Comparison of ENCODE assay signal across 14 cellular contexts in the genomic region with DNA sequence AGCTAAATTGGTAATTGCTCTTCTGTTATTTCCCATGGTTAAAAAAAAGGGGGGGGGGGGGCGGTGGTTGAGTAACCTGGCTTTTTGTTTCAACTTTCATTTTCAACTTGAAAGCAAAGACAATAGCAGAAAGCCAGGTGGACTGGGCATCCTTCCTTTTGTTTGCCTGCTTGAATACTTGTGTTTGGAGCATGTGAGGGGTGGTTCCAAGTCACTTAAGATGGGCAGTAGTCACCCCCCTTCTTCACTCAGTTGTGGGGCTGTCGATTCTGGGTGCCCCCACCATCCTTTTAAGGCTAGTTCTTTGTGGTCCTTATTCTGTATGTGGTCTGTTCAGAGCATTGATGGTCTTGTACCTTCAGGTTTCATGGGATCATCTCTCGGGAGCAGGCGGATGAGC.
"Had no signal": no experiment of that assay in that cellular context is flagged by ENCODE, and none has a peak within 500 bp of the region (broad histone marks: within the 10 kb centered on the region; RNA-seq: fewer than 3 reads in every experiment).

No MANE protein-coding gene starts in this region.

- H3K27ac Mint-ChIP-seq: activated CD4-positive, alpha-beta T cell treated with anti-CD3 and anti-CD28 coated beads for 36 hours; activated naive CD4-positive, alpha-beta T cell treated with anti-CD3 and anti-CD28 coated beads, Interleukin-2, amount 50 U/mL, for 24 hours; dendritic cell treated with granulocyte-macrophage colony-stimulating factor and Interleukin-4, amounts not matched to agents 40 ng/mL and 50 ng/mL, for 4 days; nephron; WTC11 had no signal

- DNase-seq: activated CD4-positive, alpha-beta T cell treated with anti-CD3 and anti-CD28 coated beads for 36 hours; activated CD4-positive, alpha-beta T cell treated with anti-CD3 and anti-CD28 coated beads, Interleukin-2, amount 50 U/mL, for 48 hours; activated gamma-delta T cell; effector CD8-positive, alpha-beta T cell; gastrocnemius medialis; midbrain; occipital lobe; stimulated activated naive CD4-positive, alpha-beta T cell treated with Interleukin-2 at 50 U/mL for 16 hours; tibial artery had no signal

- H3K4me3 Mint-ChIP-seq: activated CD4-positive, alpha-beta T cell treated with anti-CD3 and anti-CD28 coated beads for 36 hours; activated naive CD4-positive, alpha-beta T cell treated with anti-CD3 and anti-CD28 coated beads, Interleukin-2, amount 50 U/mL, for 24 hours; dendritic cell treated with granulocyte-macrophage colony-stimulating factor and Interleukin-4, amounts not matched to agents 40 ng/mL and 50 ng/mL, for 4 days; nephron; WTC11 had no signal

- ATAC-seq: activated CD4-positive, alpha-beta T cell treated with anti-CD3 and anti-CD28 coated beads for 36 hours; esophagus mucosa; gastrocnemius medialis; WTC11 had no signal

- H3K27me3 Mint-ChIP-seq: activated CD4-positive, alpha-beta T cell treated with anti-CD3 and anti-CD28 coated beads for 36 hours; dendritic cell treated with granulocyte-macrophage colony-stimulating factor and Interleukin-4, amounts not matched to agents 40 ng/mL and 50 ng/mL, for 4 days had no signal

- H3K4me1 Mint-ChIP-seq: activated CD4-positive, alpha-beta T cell treated with anti-CD3 and anti-CD28 coated beads for 36 hours; activated naive CD4-positive, alpha-beta T cell treated with anti-CD3 and anti-CD28 coated beads, Interleukin-2, amount 50 U/mL, for 24 hours had no signal

- H3K36me3 Mint-ChIP-seq: activated naive CD4-positive, alpha-beta T cell treated with anti-CD3 and anti-CD28 coated beads, Interleukin-2, amount 50 U/mL, for 24 hours; WTC11 had no signal

- H3K9me3 Mint-ChIP-seq: activated naive CD4-positive, alpha-beta T cell treated with anti-CD3 and anti-CD28 coated beads, Interleukin-2, amount 50 U/mL, for 24 hours; dendritic cell treated with granulocyte-macrophage colony-stimulating factor and Interleukin-4, amounts not matched to agents 40 ng/mL and 50 ng/mL, for 4 days; nephron; WTC11 had no signal
